In genomic region chr2:239959059-239959971, GRCh38 we compare ENCODE assay signal across 16 cellular contexts.
A peak's percentile ranks its signal among the peaks of the same experiment; 100 is the strongest.
DNase-seq lines count a peak whose midpoint lies in the region; ATAC-seq, FAIRE-seq and TF ChIP-seq lines count a peak whose summit lies in the region.
"Had no signal": no experiment of that assay in that cellular context is flagged by ENCODE, and none has a peak within 500 bp of the region (broad histone marks: within the 10 kb centered on the region; RNA-seq: fewer than 3 reads in every experiment).

No MANE protein-coding gene starts in this region.

- no peaks in the 10 kb centered on the region for H3K27me3 ChIP-seq in mammary epithelial cell (ENCODE audit: insufficient read depth, low read length)
- H3K27me3 ChIP-seq: MG63, neutrophil had no signal

- no peak overlapping the region for H3K4me2 ChIP-seq in mammary epithelial cell (ENCODE audit: insufficient read depth, low read depth, low read length)
- H3K4me2 ChIP-seq: PC-9 had no signal

- BruUV-seq in MCF 10A (replicated peaks; lab: Mats Ljungman, UMichigan), result no TSS peak
- no TSS peak for BruUV-seq in mammary epithelial cell (replicated peaks; lab: Mats Ljungman, UMichigan)

- H3K79me2 ChIP-seq in mammary epithelial cell (ENCODE audit: insufficient read depth, low read length), result no peaks in the 10 kb centered on the region

- WGBS in mammary epithelial cell (ENCODE audit: low coverage, missing lambda C conversion rate), result 70% methylated on average over 16 of the region's 17 CpGs

- no peaks in the 10 kb centered on the region for H3K36me3 ChIP-seq in mammary epithelial cell (ENCODE audit: insufficient read depth, low read length)
- H3K36me3 ChIP-seq in kidney (ENCODE audit: control insufficient read depth in 1 of 2, insufficient read depth in 2 of 2, low read length in 2 of 2), result peaks cover 7 to 9% of the 10 kb centered on the region in 2 donors

- peak overlapping the region; percentile 39 for H3K27ac Mint-ChIP-seq in MCF 10A (ENCODE audit: low read depth, unreplicated experiment)
- H3K27ac Mint-ChIP-seq in brain, result peak overlapping the region; percentile 14 to 94 (median 78)
- no peak overlapping the region for H3K27ac Mint-ChIP-seq in stimulated activated memory B cell treated with anti-CD40 and anti-IgM and Interleukin-4, amounts not matched to agents 10 μg/mL and 1 μg/mL and 100 μg/mL, for 72 hours
- H3K27ac Mint-ChIP-seq: activated naive CD4-positive, alpha-beta T cell treated with anti-CD3 and anti-CD28 coated beads, Interleukin-2, amount 10 ng/mL, durations not matched to agents 7 days and 5 days; T-helper 1 cell treated with Interleukin-12 subunit alpha and Interleukin-12 subunit beta and Interleukin-4 antibody, amounts not matched to agents 30 μg/mL and 1 μg/mL, for 36 hours had no signal

- dilution Hi-C loops in mammary epithelial cell (cut with HindIII; ENCODE audit: low sequenced_read_pairs), result no loop called here

- H3K36me3 Mint-ChIP-seq in MCF 10A (ENCODE audit: insufficient read depth, unreplicated experiment) (peaks cover 35% of the 10 kb centered on the region), brain (peaks cover 32% of the 10 kb centered on the region)
- H3K36me3 Mint-ChIP-seq in stimulated activated memory B cell treated with anti-CD40 and anti-IgM and Interleukin-4, amounts not matched to agents 10 μg/mL and 1 μg/mL and 100 μg/mL, for 72 hours, result peaks cover 83% of the 10 kb centered on the region

- TF ChIP-seq CTCF in MCF 10A (IDR thresholded peaks at IDR 0.05; ENCODE audit: unreplicated experiment), result no peak
- no peak for TF ChIP-seq CTCF in mammary epithelial cell (conservative IDR thresholded peaks at IDR 0.05 in 1 of 2, IDR thresholded peaks at IDR 0.05 in 1 of 2; ENCODE audit: extremely low read depth in 1 of 2, insufficient read depth in 1 of 2, low read depth in 1 of 2, low read length in 2 of 2)
- no peak for TF ChIP-seq CTCF in brain (conservative IDR thresholded peaks at IDR 0.05)
- no peak for TF ChIP-seq CTCF in kidney (IDR thresholded peaks at IDR 0.05; ENCODE audit: borderline replicate concordance, extremely low read depth, insufficient read depth)

- no peaks in the 10 kb centered on the region for H4K20me1 ChIP-seq in mammary epithelial cell (ENCODE audit: insufficient read depth, low read length)

- POLR2A ChIA-PET in MCF 10A (lab: Yijun Ruan, JAX), result interaction anchor here (0.7 kb wide), 1 partner anchor 220 kb away, joined by 3 read pairs; no protein-coding TSS in a partner anchor

- no peak overlapping the region for H3K4me3 Mint-ChIP-seq in MCF 10A (ENCODE audit: unreplicated experiment)
- H3K4me3 Mint-ChIP-seq in brain, result peak overlapping the region in 3 of 5 experiments; percentile 4 to 38 (median 10)
- no peak overlapping the region for H3K4me3 Mint-ChIP-seq in stimulated activated memory B cell treated with anti-CD40 and anti-IgM and Interleukin-4, amounts not matched to agents 10 μg/mL and 1 μg/mL and 100 μg/mL, for 72 hours
- H3K4me3 Mint-ChIP-seq: activated naive CD4-positive, alpha-beta T cell treated with anti-CD3 and anti-CD28 coated beads, Interleukin-2, amount 10 ng/mL, durations not matched to agents 7 days and 5 days; T-helper 1 cell treated with Interleukin-12 subunit alpha and Interleukin-12 subunit beta and Interleukin-4 antibody, amounts not matched to agents 30 μg/mL and 1 μg/mL, for 36 hours had no signal

- in situ Hi-C loops in mammary epithelial cell (cut with MboI; ENCODE audit: low sequenced_read_pairs in 2 of 2), result no loop called here

- ATAC-seq in stimulated activated memory B cell treated with anti-CD40 and anti-IgM and Interleukin-4, amounts not matched to agents 10 μg/mL and 1 μg/mL and 100 μg/mL, for 72 hours, result no peak

- CTCF ChIA-PET in MCF 10A (lab: Yijun Ruan, JAX) (interaction anchor here (0.9 to 1.3 kb wide), 2 partner anchors 9 to 33 kb away, joined by 3 read pairs; no protein-coding TSS in a partner anchor), mammary epithelial cell (lab: Charles Lee; ENCODE audit: low non-redundant PET) (no interaction called here)

- H3K4me3 ChIP-seq in mammary epithelial cell (replicated peaks in 1 of 3; ENCODE audit: insufficient read depth in 1 of 3, low read depth in 2 of 3, low read length in 3 of 3) (no peak overlapping the region), kidney (ENCODE audit: low read length in 2 of 2) (no peak overlapping the region)
- H3K4me3 ChIP-seq: HAP-1, MG63, PC-9 had no signal

- FAIRE-seq in kidney (lab: Jason Lieb, UNC), result no peak

- no peaks in the 10 kb centered on the region for H3K4me1 Mint-ChIP-seq in MCF 10A (ENCODE audit: insufficient read depth, unreplicated experiment)
- peaks cover 73% of the 10 kb centered on the region for H3K4me1 Mint-ChIP-seq in brain
- H3K4me1 Mint-ChIP-seq in stimulated activated memory B cell treated with anti-CD40 and anti-IgM and Interleukin-4, amounts not matched to agents 10 μg/mL and 1 μg/mL and 100 μg/mL, for 72 hours, result peaks cover 8% of the 10 kb centered on the region

- no peak overlapping the region for H3K9ac ChIP-seq in mammary epithelial cell (ENCODE audit: insufficient read depth, low read length)
- H3K9ac ChIP-seq in kidney (ENCODE audit: low read length in 2 of 2), result no peak overlapping the region

- intact Hi-C loops in MCF 10A (cut with micrococcal nuclease), result no loop called here
- intact Hi-C loops in mammary epithelial cell (cut with micrococcal nuclease), result no loop called here
- intact Hi-C loops in kidney (cut with DNase I), result no loop called here

- H3K27me3 Mint-ChIP-seq in MCF 10A (ENCODE audit: insufficient read depth, unreplicated experiment) (no peaks in the 10 kb centered on the region), brain (peaks cover 4% of the 10 kb centered on the region)
- no peaks in the 10 kb centered on the region for H3K27me3 Mint-ChIP-seq in stimulated activated memory B cell treated with anti-CD40 and anti-IgM and Interleukin-4, amounts not matched to agents 10 μg/mL and 1 μg/mL and 100 μg/mL, for 72 hours
- H3K27me3 Mint-ChIP-seq: activated naive CD4-positive, alpha-beta T cell treated with anti-CD3 and anti-CD28 coated beads, Interleukin-2, amount 10 ng/mL, durations not matched to agents 7 days and 5 days had no signal

- no peaks in the 10 kb centered on the region for H3K9me3 Mint-ChIP-seq in MCF 10A (ENCODE audit: unreplicated experiment)
- no peaks in the 10 kb centered on the region for H3K9me3 Mint-ChIP-seq in brain
- no peaks in the 10 kb centered on the region for H3K9me3 Mint-ChIP-seq in stimulated activated memory B cell treated with anti-CD40 and anti-IgM and Interleukin-4, amounts not matched to agents 10 μg/mL and 1 μg/mL and 100 μg/mL, for 72 hours
- H3K9me3 Mint-ChIP-seq: activated naive CD4-positive, alpha-beta T cell treated with anti-CD3 and anti-CD28 coated beads, Interleukin-2, amount 10 ng/mL, durations not matched to agents 7 days and 5 days; T-helper 1 cell treated with Interleukin-12 subunit alpha and Interleukin-12 subunit beta and Interleukin-4 antibody, amounts not matched to agents 30 μg/mL and 1 μg/mL, for 36 hours had no signal

- H3K4me1 ChIP-seq in mammary epithelial cell (ENCODE audit: insufficient read depth, low read length) (no peaks in the 10 kb centered on the region), kidney (ENCODE audit: control insufficient read depth in 1 of 2, insufficient read depth in 1 of 2, low read depth in 1 of 2, low read length in 2 of 2) (peaks cover 0 to 3% of the 10 kb centered on the region in 2 donors)
- H3K4me1 ChIP-seq: HAP-1 had no signal

- H3K27ac ChIP-seq in mammary epithelial cell (ENCODE audit: insufficient read depth, low read depth, low read length), result no peak overlapping the region
- no peak overlapping the region for H3K27ac ChIP-seq in kidney (ENCODE audit: low read depth in 2 of 2, low read length in 2 of 2)
- H3K27ac ChIP-seq in temporal lobe (ENCODE audit: low read depth, low read length), result peak overlapping the region; percentile 66
- H3K27ac ChIP-seq: neutrophil, PC-9 had no signal

- H3K9me3 ChIP-seq in mammary epithelial cell (replicated peaks; ENCODE audit: insufficient read depth, low read length), result no peaks in the 10 kb centered on the region
- H3K9me3 ChIP-seq in kidney (ENCODE audit: control insufficient read depth in 1 of 2, low read length in 2 of 2), result no peaks in the 10 kb centered on the region
- H3K9me3 ChIP-seq: HAP-1, MG63, neutrophil had no signal

- DNase-seq in MCF 10A (ENCODE audit: unreplicated experiment) (no peak), mammary epithelial cell (no peak), kidney (peak; percentile 40), NCI-H146 (lab: John Stamatoyannopoulos, UW) (no peak), NCI-H2029 treated with DMSO at 0.1 percent for 48 hours (lab: John Stamatoyannopoulos, UW) (no peak)
- DNase-seq: activated naive CD4-positive, alpha-beta T cell treated with anti-CD3 and anti-CD28 coated beads, Interleukin-2, amount 10 ng/mL, durations not matched to agents 7 days and 5 days; MG63; NCI-H2227 treated with DMSO at 0.1 percent for 48 hours; PC-9; stimulated activated CD4-positive, alpha-beta T cell treated with anti-CD3 and anti-CD28 coated beads, Interleukin-15, amount 100 ng/mL, for 24 hours had no signal

- H2AFZ ChIP-seq in mammary epithelial cell (ENCODE audit: low read depth, low read length), result no peak overlapping the region
- H2AFZ ChIP-seq: PC-9 had no signal

Comparison
In these comparisons a context has a peak if more than half of its experiments do, and no peak if none do; other contexts are left out.
1. H3K4me3 Mint-ChIP-seq: peak in brain (3 of 5); none in MCF 10A (single experiment) and stimulated activated memory B cell treated with anti-CD40 and anti-IgM and Interleukin-4, amounts not matched to agents 10 μg/mL and 1 μg/mL and 100 μg/mL, for 72 hours (single experiment).